13 cellular contexts compared by ENCODE assay signal in genomic region chr16:630024-630814, GRCh38. TPM values are rescaled to one million over a fixed set of nuclear protein-coding genes. Genes with fewer than 3 reads are reported as not detected.
DNase-seq lines count a peak whose midpoint lies in the region; ATAC-seq and TF ChIP-seq lines count a peak whose summit lies in the region.
"Had no signal": no experiment of that assay in that cellular context is flagged by ENCODE, and none has a peak within 500 bp of the region (broad histone marks: within the 10 kb centered on the region; RNA-seq: fewer than 3 reads in every experiment).

No MANE protein-coding gene starts in this region.

- no peaks in the 10 kb centered on the region for H3K27me3 ChIP-seq in Panc1 (ENCODE audit: control insufficient read depth, insufficient read depth, low read length)
- no peaks in the 10 kb centered on the region for H3K27me3 ChIP-seq in hepatocyte
- no peaks in the 10 kb centered on the region for H3K27me3 ChIP-seq in ovary
- H3K27me3 ChIP-seq: brain microvascular endothelial cell had no signal

- TF ChIP-seq EP300 in ovary (IDR thresholded peaks at IDR 0.05) = no peak

- H3K36me3 ChIP-seq in Panc1 (ENCODE audit: control insufficient read depth, insufficient read depth, low read length) = no peaks in the 10 kb centered on the region
- no peaks in the 10 kb centered on the region for H3K36me3 ChIP-seq in hepatocyte (replicated peaks; ENCODE audit: insufficient read depth, low read depth)
- H3K36me3 ChIP-seq in ovary = no peaks in the 10 kb centered on the region

- intact Hi-C loops in Panc1 (cut with micrococcal nuclease; ENCODE audit: unreplicated experiment) = no loop called here
- intact Hi-C loops in ovary (cut with DNase I) = loop anchor here in 1 of 4 donors (10.0 kb wide), 1 partner anchor 1335 kb away; the partner anchor contains the start of genes RNF151 and RPS2
- intact Hi-C loops in CD14-positive monocyte (cut with micrococcal nuclease) = no loop called here

- H3K4me1 ChIP-seq in Panc1 (ENCODE audit: control insufficient read depth, insufficient read depth, low read length) = peaks cover 47% of the 10 kb centered on the region
- peaks cover 20% of the 10 kb centered on the region for H3K4me1 ChIP-seq in hepatocyte (ENCODE audit: insufficient read depth)
- peaks cover 16% of the 10 kb centered on the region for H3K4me1 ChIP-seq in ovary (ENCODE audit: insufficient read depth)

- H3K79me2 ChIP-seq in hepatocyte = peaks cover 5% of the 10 kb centered on the region

- POLR2A ChIA-PET in Panc1 (lab: Charles Lee) = no interaction called here

- ATAC-seq in Panc1 (peak; percentile 2; the same call in 1 of the 2 replicates), HG02588 (IDR thresholded peaks at IDR 0.05; ENCODE audit: unreplicated experiment) (no peak)
- ATAC-seq: stimulated activated naive CD8-positive, alpha-beta T cell treated with anti-CD3 and anti-CD28 coated beads, Interleukin-15, Interleukin-2, amounts not matched to agents 100 U/mL and 50 U/mL, for 24 hours had no signal

- H3K27me3 Mint-ChIP-seq in CD14-positive monocyte (ENCODE audit: low read depth in 3 of 3) = peaks cover 2 to 12% (median 5%) of the 10 kb centered on the region in 3 donors

- H3K9me3 ChIP-seq in Panc1 (ENCODE audit: control insufficient read depth, insufficient read depth, low read depth, low read length) (no peaks in the 10 kb centered on the region), hepatocyte (ENCODE audit: low read depth) (no peaks in the 10 kb centered on the region), ovary (no peaks in the 10 kb centered on the region)
- H3K9me3 ChIP-seq: sigmoid colon had no signal

- H3K27ac ChIP-seq in 22Rv1 (peak overlapping the region; percentile 22; the same call in 1 of the 2 replicates), Panc1 (ENCODE audit: low read length) (peak overlapping the region; percentile 34; the same call in 1 of the 2 replicates), hepatocyte (no peak overlapping the region), ovary (peak overlapping the region in 1 of 2 donors; percentile 12)
- H3K27ac ChIP-seq: brain microvascular endothelial cell, SK-N-MC had no signal

- 45% methylated on average over 32 of the region's 34 CpGs for WGBS in hepatocyte (ENCODE audit: low lambda C conversion rate, missing lambda C conversion rate)
- 27 to 37% (median 33%) methylated on average over 28 to 34 of the region's 34 CpGs for WGBS in ovary, 3 donors

- H3K4me1 Mint-ChIP-seq in CD14-positive monocyte = peaks cover 6% of the 10 kb centered on the region

- DNase-seq in Panc1 (ENCODE audit: low read depth, low spot score) = no peak
- no peak for DNase-seq in hepatocyte (ENCODE audit: low spot score)
- DNase-seq in ovary = peak in 3 of 5 donors; percentile 25 to 49 (median 26)
- DNase-seq in CD14-positive monocyte (ENCODE audit: low spot score) = no peak
- no peak for DNase-seq in DMS114 treated with DMSO at 0.1 percent for 48 hours (lab: John Stamatoyannopoulos, UW; ENCODE audit: unreplicated experiment)
- no peak for DNase-seq in H4 (ENCODE audit: low spot score)
- DNase-seq: brain microvascular endothelial cell; foreskin melanocyte; sigmoid colon; stimulated activated naive CD8-positive, alpha-beta T cell treated with anti-CD3 and anti-CD28 coated beads, Interleukin-15, Interleukin-2, amounts not matched to agents 100 U/mL and 50 U/mL, for 24 hours had no signal

- no peak for TF ChIP-seq POLR2A in ovary (IDR thresholded peaks at IDR 0.05)

- H3K4me2 ChIP-seq in hepatocyte = peak overlapping the region; percentile 73

- peak overlapping the region in 1 of 7 donors; percentile 15 for H3K27ac Mint-ChIP-seq in CD14-positive monocyte

- CTCF ChIA-PET in Panc1 (lab: Charles Lee) = no interaction called here

- TF ChIP-seq CTCF in 22Rv1 (IDR thresholded peaks at IDR 0.05) (no peak), Panc1 (IDR thresholded peaks at IDR 0.05) (no peak), hepatocyte (IDR thresholded peaks at IDR 0.05; ENCODE audit: poor library complexity) (no peak), ovary (IDR thresholded peaks at IDR 0.05) (no peak), CD14-positive monocyte (IDR thresholded peaks at IDR 0.05) (no peak)

- no peak overlapping the region for H3K4me3 Mint-ChIP-seq in CD14-positive monocyte

- no TSS peak for BruUV-seq in Panc1 (replicated peaks; lab: Mats Ljungman, UMichigan)

- peaks cover 31 to 41% of the 10 kb centered on the region in 2 donors for H3K36me3 Mint-ChIP-seq in CD14-positive monocyte

- H3K4me3 ChIP-seq in Panc1 (ENCODE audit: low read depth in 2 of 2, low read length in 2 of 2) (no peak overlapping the region), hepatocyte (no peak overlapping the region), ovary (no peak overlapping the region)
- H3K4me3 ChIP-seq: sigmoid colon, SK-N-MC had no signal

- no peaks in the 10 kb centered on the region for H3K9me3 Mint-ChIP-seq in CD14-positive monocyte

- H4K20me1 ChIP-seq in hepatocyte (ENCODE audit: insufficient read depth, poor library complexity, severe bottlenecking) = no peaks in the 10 kb centered on the region

- in situ Hi-C loops in Panc1 (cut with HindIII; ENCODE audit: low pct_unique_long_range_greater_than_20kb, low sequenced_read_pairs) = no loop called here

- H2AFZ ChIP-seq in hepatocyte = no peak overlapping the region

- H3K9me2 ChIP-seq in hepatocyte (replicated peaks; ENCODE audit: insufficient read depth) = no peaks in the 10 kb centered on the region

RNA-seq across cellular contexts. Expression of gene WFIKKN1, which starts 0.6 kb away (rescaled TPM):
- 2.0 TPM for total RNA-seq in Panc1 (2021; ENCODE audit: unreplicated experiment)
- polyA plus RNA-seq in Panc1 (2012; ENCODE audit: insufficient read length) = 2.1 TPM
- total RNA-seq in hepatocyte = 0.24 and 0.43 TPM in 2 replicates
- 0.88 and 2.1 TPM in 2 replicates for polyA plus RNA-seq in hepatocyte
- 1 to 10 TPM in 5 of 7 donors, under 1 TPM in 2; 0.57 to 2.6 (median 1.3) TPM for total RNA-seq in ovary
- polyA plus RNA-seq in ovary = under 1 TPM; 0.10 to 0.59 TPM
- polyA plus RNA-seq in CD14-positive monocyte = not detected
- not detected in 2 replicates for total RNA-seq in H4 (2014; rRNA removed; shearing (Covaris generic))

RNA-seq across cellular contexts. Expression of gene METTL26, which starts 5.9 kb away (rescaled TPM):
- total RNA-seq in Panc1 (2021; ENCODE audit: unreplicated experiment) = 91.8 TPM
- 245 TPM for polyA plus RNA-seq in Panc1 (2012; ENCODE audit: insufficient read length)
- total RNA-seq in hepatocyte = 75.4 and 77.9 TPM in 2 replicates
- polyA plus RNA-seq in hepatocyte = 151 and 155 TPM in 2 replicates
- total RNA-seq in ovary = 100 to 1,000 TPM in 2 of 7 donors, 10 to 100 TPM in 5; 61.8 to 139 (median 75.9) TPM
- polyA plus RNA-seq in ovary = 100 to 1,000 TPM in 1 of 2 donors, 10 to 100 TPM in 1; 12.2 to 113 TPM
- polyA plus RNA-seq in CD14-positive monocyte = 10 to 100 TPM; 57.1 to 80.9 TPM
- 85.7 and 112 TPM in 2 replicates for total RNA-seq in H4 (2014; rRNA removed; shearing (Covaris generic))

RNA-seq across cellular contexts. Expression of gene MCRIP2, which starts 11.4 kb away (rescaled TPM):
- total RNA-seq in Panc1 (2021; ENCODE audit: unreplicated experiment) (91.6 TPM), hepatocyte (43.0 and 61.4 TPM in 2 replicates), ovary (10 to 100 TPM; 21.5 to 42.3 (median 31.3) TPM)
- 120 TPM for polyA plus RNA-seq in Panc1 (2012; ENCODE audit: insufficient read length)
- polyA plus RNA-seq in hepatocyte (95.2 and 100 TPM in 2 replicates), ovary (10 to 100 TPM in 1 of 2 donors, under 1 TPM in 1; 0.98 to 22.9 TPM), CD14-positive monocyte (10 to 100 TPM; 42.1 to 65.6 TPM)
- total RNA-seq in H4 (2014; rRNA removed; shearing (Covaris generic)) = 11.9 and 14.5 TPM in 2 replicates

RNA-seq across cellular contexts. Expression of gene WDR90, which starts 18.9 kb away (rescaled TPM):
- total RNA-seq in Panc1 (2021; ENCODE audit: unreplicated experiment) (58.9 TPM), hepatocyte (6.4 and 14.4 TPM in 2 replicates), ovary (10 to 100 TPM; 22.4 to 58.2 (median 45.1) TPM)
- polyA plus RNA-seq in Panc1 (2012; ENCODE audit: insufficient read length) = 63.1 TPM
- polyA plus RNA-seq in hepatocyte (25.1 and 30.3 TPM in 2 replicates), ovary (10 to 100 TPM in 1 of 2 donors, 1 to 10 TPM in 1; 1.4 to 34.9 TPM), CD14-positive monocyte (1 to 10 TPM in 1 of 2 donors, under 1 TPM in 1; 0.13 to 1.1 TPM)
- 2.5 and 4.8 TPM in 2 replicates for total RNA-seq in H4 (2014; rRNA removed; shearing (Covaris generic))

RNA-seq across cellular contexts. Expression of gene RHOT2, which starts 37.7 kb away (rescaled TPM):
- total RNA-seq in Panc1 (2021; ENCODE audit: unreplicated experiment) = 195 TPM
- 223 TPM for polyA plus RNA-seq in Panc1 (2012; ENCODE audit: insufficient read length)
- 41.8 and 63.2 TPM in 2 replicates for total RNA-seq in hepatocyte
- 158 and 201 TPM in 2 replicates for polyA plus RNA-seq in hepatocyte
- total RNA-seq in ovary = 100 to 1,000 TPM in 1 of 7 donors, 10 to 100 TPM in 6; 44.6 to 100 (median 80.6) TPM
- polyA plus RNA-seq in ovary = 10 to 100 TPM; 11.6 to 96.6 TPM
- polyA plus RNA-seq in CD14-positive monocyte = 10 to 100 TPM; 25.4 to 26.3 TPM
- 6.5 and 32.0 TPM in 2 replicates for total RNA-seq in H4 (2014; rRNA removed; shearing (Covaris generic))

Comparison
In these comparisons a context has a peak if more than half of its experiments do, and no peak if none do; other contexts are left out.
1. DNase-seq: peak in ovary (3 of 5); none in Panc1 (single experiment), hepatocyte (single experiment), CD14-positive monocyte (single experiment), DMS114 treated with DMSO at 0.1 percent for 48 hours (single experiment) and H4 (single experiment).